In genomic region chr14:89324501-89325298, GRCh38 we compare ENCODE assay signal across 13 cellular contexts.
A peak's percentile ranks its signal among the peaks of the same experiment; 100 is the strongest.
DNase-seq lines count a peak whose midpoint lies in the region; ATAC-seq and TF ChIP-seq lines count a peak whose summit lies in the region.
"Had no signal": no experiment of that assay in that cellular context is flagged by ENCODE, and none has a peak within 500 bp of the region (broad histone marks: within the 10 kb centered on the region; RNA-seq: fewer than 3 reads in every experiment).

No MANE protein-coding gene starts in this region.

- H3K4me2 ChIP-seq in SU-DHL-6 (ENCODE audit: low read depth, low read length, poor library complexity, severe bottlenecking) = no peak overlapping the region

- no peak overlapping the region for H2AFZ ChIP-seq in SU-DHL-6 (ENCODE audit: low read depth, low read length, severe bottlenecking)

- peaks cover 38% of the 10 kb centered on the region for H3K36me3 Mint-ChIP-seq in CD4-positive, CD25-positive, alpha-beta regulatory T cell

- no peaks in the 10 kb centered on the region for H4K20me1 ChIP-seq in SU-DHL-6 (ENCODE audit: low read depth, low read length)

- H3F3A ChIP-seq in SU-DHL-6 (ENCODE audit: insufficient read depth) = no peaks in the 10 kb centered on the region

- H3K79me2 ChIP-seq in SU-DHL-6 (ENCODE audit: insufficient read depth, low read length) = peaks cover 81% of the 10 kb centered on the region

- peak in 1 of 3 donors; percentile 11 for DNase-seq in CD4-positive, CD25-positive, alpha-beta regulatory T cell
- DNase-seq in NK-92 (lab: John Stamatoyannopoulos, UW; ENCODE audit: unreplicated experiment) = no peak
- no peak for DNase-seq in DMS114 treated with DMSO at 0.1 percent for 48 hours (lab: John Stamatoyannopoulos, UW; ENCODE audit: unreplicated experiment)
- no peak for DNase-seq in KBM-7
- no peak for DNase-seq in omental fat pad (ENCODE audit: low spot score)
- DNase-seq: activated CD4-positive, alpha-beta T cell treated with anti-CD3 and anti-CD28 coated beads, Interleukin-2, amount 50 U/mL, for 4 hours; aorta; HCEC 1CT; SJCRH30 had no signal

- peaks cover 34 to 78% (median 54%) of the 10 kb centered on the region in 4 donors for H3K4me1 Mint-ChIP-seq in CD4-positive, CD25-positive, alpha-beta regulatory T cell

- TF ChIP-seq CTCF in SU-DHL-6 (IDR thresholded peaks at IDR 0.05; ENCODE audit: insufficient read depth, low read length, poor library complexity, severe bottlenecking) (no peak), omental fat pad (IDR thresholded peaks at IDR 0.05) (no peak)

- H3K9me2 ChIP-seq in SU-DHL-6 (replicated peaks; ENCODE audit: insufficient read depth, low read length) = no peaks in the 10 kb centered on the region

- H3K27ac Mint-ChIP-seq in CD4-positive, CD25-positive, alpha-beta regulatory T cell = no peak overlapping the region
- H3K27ac Mint-ChIP-seq: IgD-negative memory B cell had no signal

- no peak for ATAC-seq in CD4-positive, CD25-positive, alpha-beta regulatory T cell (ENCODE audit: low read depth in 2 of 2)
- ATAC-seq in GM18909 (IDR thresholded peaks at IDR 0.05; ENCODE audit: poor library complexity, unreplicated experiment) (peak; percentile 70), HG02759 (IDR thresholded peaks at IDR 0.05; ENCODE audit: unreplicated experiment) (peak; percentile 63), omental fat pad (ENCODE audit: low FRiP score) (no peak)

- no peaks in the 10 kb centered on the region for H3K27me3 Mint-ChIP-seq in CD4-positive, CD25-positive, alpha-beta regulatory T cell
- H3K27me3 Mint-ChIP-seq: IgD-negative memory B cell had no signal

- peaks cover 0 to 1% of the 10 kb centered on the region in 2 experiments for H3K9me3 ChIP-seq in CD4-positive, CD25-positive, alpha-beta regulatory T cell (ENCODE audit: control insufficient read depth in 2 of 2, low read length in 2 of 2)
- no peaks in the 10 kb centered on the region for H3K9me3 ChIP-seq in SU-DHL-6 (ENCODE audit: insufficient read depth, low read length)
- H3K9me3 ChIP-seq: SJCRH30 had no signal

- peaks cover 0 to 4% (median 0%) of the 10 kb centered on the region in 7 donors for H3K9me3 Mint-ChIP-seq in CD4-positive, CD25-positive, alpha-beta regulatory T cell
- H3K9me3 Mint-ChIP-seq: IgD-negative memory B cell had no signal

- in situ Hi-C loops in KBM-7 (cut with MboI; ENCODE audit: low pct_unique_long_range_greater_than_20kb, low sequenced_read_pairs) = no loop called here

- peak overlapping the region; percentile 7 for H3K4me3 ChIP-seq in CD4-positive, CD25-positive, alpha-beta regulatory T cell (ENCODE audit: low read depth, low read length)
- no peak overlapping the region for H3K4me3 ChIP-seq in SU-DHL-6 (ENCODE audit: insufficient read depth, low read length, poor library complexity, severe bottlenecking)
- H3K4me3 ChIP-seq: SJCRH30 had no signal

- no peak overlapping the region for H3K4me3 Mint-ChIP-seq in CD4-positive, CD25-positive, alpha-beta regulatory T cell

- no peak overlapping the region for H3K27ac ChIP-seq in CD4-positive, CD25-positive, alpha-beta regulatory T cell (ENCODE audit: insufficient read depth, low read length, poor library complexity, severe bottlenecking)
- peak overlapping the region; percentile 20; the same call in 1 of the 2 replicates for H3K27ac ChIP-seq in SU-DHL-6 (ENCODE audit: low read depth, low read length)
- H3K27ac ChIP-seq: SJCRH30 had no signal

- no peak overlapping the region for H3K9ac ChIP-seq in SU-DHL-6 (ENCODE audit: low read length)

- H3K36me3 ChIP-seq in CD4-positive, CD25-positive, alpha-beta regulatory T cell (ENCODE audit: control insufficient read depth, insufficient read depth, low read length) = peaks cover 8% of the 10 kb centered on the region
- H3K36me3 ChIP-seq in SU-DHL-6 (ENCODE audit: low read length) = no peaks in the 10 kb centered on the region

- peaks cover 12% of the 10 kb centered on the region for H3K4me1 ChIP-seq in CD4-positive, CD25-positive, alpha-beta regulatory T cell (ENCODE audit: control insufficient read depth, insufficient read depth, low read length, poor library complexity, severe bottlenecking)

- H3K27me3 ChIP-seq in CD4-positive, CD25-positive, alpha-beta regulatory T cell (ENCODE audit: control insufficient read depth, insufficient read depth, low read length) = no peaks in the 10 kb centered on the region
- no peaks in the 10 kb centered on the region for H3K27me3 ChIP-seq in SU-DHL-6 (ENCODE audit: low read length)
- H3K27me3 ChIP-seq: SJCRH30 had no signal

Comparison
In these comparisons a context has a peak if more than half of its experiments do, and no peak if none do; other contexts are left out.
1. ATAC-seq: peak in GM18909 (single experiment) and HG02759 (single experiment); none in CD4-positive, CD25-positive, alpha-beta regulatory T cell (0 of 2) and omental fat pad (single experiment).